In the genomic region with DNA sequence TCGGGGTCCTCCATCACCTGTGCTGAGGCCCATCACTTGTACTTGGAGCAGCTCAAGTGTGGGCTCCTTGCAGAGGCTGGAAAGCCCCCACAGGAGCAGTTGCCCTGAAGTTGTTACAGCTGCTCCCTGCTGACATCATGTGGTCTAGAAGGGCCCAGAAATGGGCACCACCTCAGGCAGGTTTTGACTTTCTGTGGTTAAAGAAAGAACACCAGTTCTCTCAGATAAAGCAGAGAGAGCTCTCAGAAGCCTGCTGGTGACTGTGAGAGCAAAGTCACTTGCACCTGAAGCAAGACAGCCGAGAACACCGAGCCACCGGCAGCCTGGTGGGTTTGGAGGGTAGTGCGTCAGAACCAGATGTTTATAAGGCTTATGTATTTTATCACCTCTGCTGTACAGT, we compare ENCODE assay signal across 8 cellular contexts.
A peak's percentile ranks its signal among the peaks of the same experiment; 100 is the strongest.
DNase-seq lines count a peak whose midpoint lies in the region; ATAC-seq and TF ChIP-seq lines count a peak whose summit lies in the region.

No MANE protein-coding gene starts in this region.

- H3K4me1 ChIP-seq in A673 (ENCODE audit: insufficient read depth, low read length, poor library complexity, severe bottlenecking), result no peaks in the 10 kb centered on the region

- H3K9ac ChIP-seq in SU-DHL-6 (ENCODE audit: low read length), result no peak overlapping the region

- H3K27ac ChIP-seq in SU-DHL-6 (ENCODE audit: low read depth, low read length) (no peak overlapping the region), angular gyrus (ENCODE audit: low read depth, low read length) (peak overlapping the region; percentile 1), A673 (ENCODE audit: low read depth, low read length, poor library complexity, severe bottlenecking) (no peak overlapping the region)

- peak; percentile 71 to 75 for DNase-seq in stimulated activated CD8-positive, alpha-beta memory T cell treated with anti-CD3 and anti-CD28 coated beads, Interleukin-15, amount 100 ng/mL, for 48 hours (ENCODE audit: low read depth in 2 of 2)
- DNase-seq in A673 (ENCODE audit: low spot score) (no peak), NCI-H748 (lab: John Stamatoyannopoulos, UW; ENCODE audit: unreplicated experiment) (no peak), NCI-H2029 treated with DMSO at 0.1 percent for 48 hours (lab: John Stamatoyannopoulos, UW) (no peak)

- BruUV-seq in A673 (replicated peaks; lab: Mats Ljungman, UMichigan), result no TSS peak

- ATAC-seq in GM18502 (IDR thresholded peaks at IDR 0.05; ENCODE audit: poor library complexity, unreplicated experiment) (peak; percentile 92), HG02759 (IDR thresholded peaks at IDR 0.05; ENCODE audit: unreplicated experiment) (peak; percentile 90)

- no peak overlapping the region for H2AFZ ChIP-seq in SU-DHL-6 (ENCODE audit: low read depth, low read length, severe bottlenecking)

- no peaks in the 10 kb centered on the region for H3K79me2 ChIP-seq in SU-DHL-6 (ENCODE audit: insufficient read depth, low read length)

- no peaks in the 10 kb centered on the region for H4K20me1 ChIP-seq in SU-DHL-6 (ENCODE audit: low read depth, low read length)

- H3K27me3 ChIP-seq in SU-DHL-6 (ENCODE audit: low read length) (no peaks in the 10 kb centered on the region), A673 (replicated peaks; ENCODE audit: insufficient read depth, low read depth, low read length, poor library complexity) (no peaks in the 10 kb centered on the region)

- intact Hi-C loops in A673 (cut with micrococcal nuclease; ENCODE audit: unreplicated experiment), result loop anchor here (1.0 to 10.0 kb wide), 3 partner anchors 80 to 992 kb away; no protein-coding TSS in a partner anchor

- H3K4me3 ChIP-seq in SU-DHL-6 (ENCODE audit: insufficient read depth, low read length, poor library complexity, severe bottlenecking) (no peak overlapping the region), A673 (ENCODE audit: low read depth, low read length, poor library complexity, severe bottlenecking) (no peak overlapping the region)

- H3K9me3 ChIP-seq in SU-DHL-6 (ENCODE audit: insufficient read depth, low read length), result no peaks in the 10 kb centered on the region
- H3K9me3 ChIP-seq in A673 (ENCODE audit: low read depth, low read length, poor library complexity, severe bottlenecking), result no peaks in the 10 kb centered on the region

- no peaks in the 10 kb centered on the region for H3F3A ChIP-seq in SU-DHL-6 (ENCODE audit: insufficient read depth)

- POLR2A ChIA-PET in A673 (lab: Charles Lee; ENCODE audit: low non-redundant PET), result no interaction called here

- CTCF ChIA-PET in A673 (lab: Charles Lee), result interaction anchor here (0.6 kb wide), 2 partner anchors 81 to 1132 kb away, joined by 3 to 5 read pairs; no protein-coding TSS in a partner anchor

- H3K36me3 ChIP-seq in SU-DHL-6 (ENCODE audit: low read length) (no peaks in the 10 kb centered on the region), A673 (ENCODE audit: insufficient read depth, low read length, poor library complexity, severe bottlenecking) (no peaks in the 10 kb centered on the region)

- peak; percentile 12 for TF ChIP-seq CTCF in SU-DHL-6 (IDR thresholded peaks at IDR 0.05; ENCODE audit: insufficient read depth, low read length, poor library complexity, severe bottlenecking)
- TF ChIP-seq CTCF in A673 (conservative IDR thresholded peaks at IDR 0.05; ENCODE audit: low read depth, low read length), result no peak

- H3K4me2 ChIP-seq in SU-DHL-6 (ENCODE audit: low read depth, low read length, poor library complexity, severe bottlenecking), result no peak overlapping the region

- no peaks in the 10 kb centered on the region for H3K9me2 ChIP-seq in SU-DHL-6 (replicated peaks; ENCODE audit: insufficient read depth, low read length)

Comparison
In these comparisons a context has a peak if more than half of its experiments do, and no peak if none do; other contexts are left out.
1. DNase-seq: peak in stimulated activated CD8-positive, alpha-beta memory T cell treated with anti-CD3 and anti-CD28 coated beads, Interleukin-15, amount 100 ng/mL, for 48 hours (2 of 2); none in A673 (single experiment), NCI-H748 (single experiment) and NCI-H2029 treated with DMSO at 0.1 percent for 48 hours (single experiment).